Comparison of ENCODE assay signal across 1 cellular context in the genomic region with DNA sequence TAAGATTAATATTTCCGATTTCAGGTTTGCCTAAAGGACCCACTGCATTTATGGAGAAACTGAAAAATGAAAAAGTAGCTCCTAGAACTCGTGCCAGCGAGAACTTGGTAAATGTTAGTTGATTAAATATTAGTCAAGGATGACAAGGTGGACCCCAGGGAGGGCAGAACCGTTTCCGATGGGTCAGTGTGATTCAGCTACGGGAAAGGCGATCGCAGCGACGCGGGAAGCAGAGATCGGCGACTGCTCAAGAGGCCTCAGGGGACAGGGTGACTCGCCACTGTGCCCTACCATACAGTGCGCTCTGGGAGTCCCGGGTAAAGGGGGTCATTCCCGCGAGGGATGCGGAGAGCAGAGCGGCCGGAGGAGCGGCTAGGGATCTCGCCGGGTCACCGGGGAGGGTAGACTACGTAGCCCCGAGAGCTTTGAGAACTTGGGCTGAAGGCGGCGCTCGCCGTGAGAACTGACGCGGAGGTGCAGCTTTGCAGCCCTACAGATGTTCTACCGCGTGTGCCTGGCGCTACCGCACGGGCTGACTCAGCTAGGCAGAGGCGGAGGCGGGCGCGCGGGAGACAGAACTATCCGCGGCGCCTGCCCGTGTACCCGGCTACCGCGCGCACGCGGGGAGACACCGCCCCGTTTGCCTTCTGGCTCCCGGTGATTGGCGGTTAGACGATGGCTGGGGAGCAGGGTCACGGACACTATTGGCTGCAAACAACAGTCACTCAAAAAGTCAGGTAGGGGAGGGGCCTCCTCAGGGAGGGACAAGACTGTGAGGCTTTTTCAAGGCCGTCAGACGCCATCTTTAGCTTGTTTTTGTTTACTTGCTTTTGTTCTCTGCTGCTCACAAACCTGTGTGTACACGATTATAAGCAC.
TF ChIP-seq lines count a peak whose summit lies in the region.

No MANE protein-coding gene starts in this region.

TF ChIP-seq in GM12878, 131 proteins besides CTCF, POLR2A, EP300 and RAD21 (continued from another document):
- TF ChIP-seq TCF3 (IDR thresholded peaks at IDR 0.05; ENCODE audit: borderline replicate concordance, insufficient read depth, low read depth, low read length) (0 out of 2 replicates have a peak, but pooled peaks have one; percentile 48), ZNF622 (IDR thresholded peaks at IDR 0.05) (no peak), SREBF1 (IDR thresholded peaks at IDR 0.05; ENCODE audit: low read length) (no peak), RCOR1 (conservative IDR thresholded peaks at IDR 0.05; ENCODE audit: low read depth, low read length) (no peak), SP1 (IDR thresholded peaks at IDR 0.05; ENCODE audit: low read depth, low read length) (peak; percentile 96), BHLHE40 (IDR thresholded peaks at IDR 0.05; ENCODE audit: borderline replicate concordance in 1 of 2, low read depth in 2 of 2, low read length in 1 of 2) (peak; percentile 84 to 95; a peak in 3 of 4 replicates), PAX5 (IDR thresholded peaks at IDR 0.05; ENCODE audit: borderline replicate concordance, low read depth, low read length) (peak; percentile 29; the same call in 1 of the 2 replicates), SMAD5 (IDR thresholded peaks at IDR 0.05; ENCODE audit: low read depth) (peak; percentile 78; the same call in 1 of the 2 replicates), BCL11A (IDR thresholded peaks at IDR 0.05; ENCODE audit: low read depth, low read length) (no peak), PAX8 (IDR thresholded peaks at IDR 0.05) (peak; percentile 91), HDGF (IDR thresholded peaks at IDR 0.05) (0 out of 2 replicates have a peak, but pooled peaks have one; percentile 61), RB1 (IDR thresholded peaks at IDR 0.05; ENCODE audit: borderline replicate concordance) (peak; percentile 95), MXI1 (IDR thresholded peaks at IDR 0.05; ENCODE audit: low read depth, low read length) (peak; percentile 78; the same call in 1 of the 2 replicates), GATAD2B (conservative IDR thresholded peaks at IDR 0.05; ENCODE audit: low read depth) (peak; percentile 73; the same call in 1 of the 2 replicates), TAF1 (IDR thresholded peaks at IDR 0.05; ENCODE audit: borderline replicate concordance, low read depth, low read length) (peak; percentile 79), YY1 (IDR thresholded peaks at IDR 0.05; ENCODE audit: low read depth, low read length) (peak; percentile 95), IRF4 (IDR thresholded peaks at IDR 0.05; ENCODE audit: low read depth, low read length) (no peak)
